8 cellular contexts compared by ENCODE assay signal in the genomic region with DNA sequence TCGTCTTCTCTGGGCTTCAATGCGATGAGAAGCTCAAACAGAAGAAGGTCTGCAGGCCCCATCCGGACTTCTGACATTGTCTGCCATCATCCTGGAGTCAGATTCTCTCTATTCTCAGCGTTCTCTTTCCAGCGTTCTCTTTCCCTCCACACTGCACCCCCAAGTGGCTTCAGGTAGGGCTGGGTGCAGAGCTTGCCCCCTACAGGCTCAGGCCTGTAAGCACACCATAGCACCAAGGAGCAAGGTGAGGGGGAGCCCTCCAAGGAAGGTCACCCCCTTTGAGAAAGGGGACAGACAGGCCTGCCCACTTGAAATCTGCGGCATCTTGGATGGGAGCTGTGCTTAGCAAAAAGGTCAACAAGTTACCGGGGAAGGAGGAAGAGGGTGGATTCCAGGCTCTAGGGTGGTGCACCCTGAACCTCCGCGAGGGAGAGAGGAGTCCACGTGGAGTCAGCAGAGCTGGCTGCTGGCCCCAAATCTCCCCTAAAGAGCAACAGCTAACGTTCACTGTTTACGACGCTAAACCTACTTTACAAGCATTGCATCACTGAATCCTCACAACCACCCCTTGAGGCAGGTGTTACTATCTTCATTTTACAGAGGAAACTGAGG. TPM values are rescaled to one million over a fixed set of nuclear protein-coding genes. Genes with fewer than 3 reads are reported as not detected.
DNase-seq lines count a peak whose midpoint lies in the region; ATAC-seq and TF ChIP-seq lines count a peak whose summit lies in the region.

No MANE protein-coding gene starts in this region.

- H3K9me3 ChIP-seq in A673 (ENCODE audit: low read depth, low read length, poor library complexity, severe bottlenecking) (no peaks in the 10 kb centered on the region), Karpas-422 (ENCODE audit: low read length) (no peaks in the 10 kb centered on the region)

- no TSS peak for BruUV-seq in A673 (replicated peaks; lab: Mats Ljungman, UMichigan)

- no peak overlapping the region for H3K9ac ChIP-seq in Karpas-422 (ENCODE audit: low read length)

- H2AFZ ChIP-seq in Karpas-422 (ENCODE audit: low read length) = no peak overlapping the region

- ATAC-seq in HG03095 (IDR thresholded peaks at IDR 0.05; ENCODE audit: unreplicated experiment) = no peak

- POLR2A ChIA-PET in A673 (lab: Charles Lee; ENCODE audit: low non-redundant PET) = no interaction called here

- H3K9me2 ChIP-seq in Karpas-422 (replicated peaks; ENCODE audit: insufficient read depth, low read length) = no peaks in the 10 kb centered on the region

- intact Hi-C loops in A673 (cut with micrococcal nuclease; ENCODE audit: unreplicated experiment) = no loop called here

- TF ChIP-seq CTCF in A673 (conservative IDR thresholded peaks at IDR 0.05; ENCODE audit: low read depth, low read length) = peak; percentile 83
- TF ChIP-seq CTCF in GM13977 (IDR thresholded peaks at IDR 0.05; ENCODE audit: extremely low read depth, insufficient read depth, missing control alignments) = peak; percentile 83

- in situ Hi-C loops in GM13977 (cut with MboI; ENCODE audit: low pct_unique_long_range_greater_than_20kb, low sequenced_read_pairs, unreplicated experiment) = no loop called here
- in situ Hi-C loops in KBM-7 (cut with MboI; ENCODE audit: low pct_unique_long_range_greater_than_20kb, low sequenced_read_pairs) = no loop called here

- no peaks in the 10 kb centered on the region for H3K36me3 ChIP-seq in A673 (ENCODE audit: insufficient read depth, low read length, poor library complexity, severe bottlenecking)
- H3K36me3 ChIP-seq in Karpas-422 (ENCODE audit: insufficient read depth, low read length) = peaks cover 69% of the 10 kb centered on the region

- DNase-seq in A673 (ENCODE audit: low spot score) (peak; percentile 37), GM13977 (ENCODE audit: low spot score) (no peak), Karpas-422 (peak; percentile 72), astrocyte of the hippocampus (ENCODE audit: low read depth, low spot score) (peak; percentile 27), left kidney (ENCODE audit: low read depth, low spot score) (peak; percentile 53), KBM-7 (no peak), NCI-H128 (lab: John Stamatoyannopoulos, UW; ENCODE audit: unreplicated experiment) (no peak)

- H3K4me3 ChIP-seq in A673 (ENCODE audit: low read depth, low read length, poor library complexity, severe bottlenecking) = no peak overlapping the region
- no peak overlapping the region for H3K4me3 ChIP-seq in Karpas-422 (ENCODE audit: low read length)

- H4K20me1 ChIP-seq in Karpas-422 (ENCODE audit: insufficient read depth, low read depth, low read length) = 0 out of 2 replicates have a peak, but pooled peaks cover 5% of the 10 kb centered on the region

- H3K4me1 ChIP-seq in A673 (ENCODE audit: insufficient read depth, low read length, poor library complexity, severe bottlenecking) (no peaks in the 10 kb centered on the region), Karpas-422 (ENCODE audit: low read length) (peaks cover 12% of the 10 kb centered on the region)

- H3K27ac ChIP-seq in A673 (ENCODE audit: low read depth, low read length, poor library complexity, severe bottlenecking) = no peak overlapping the region
- H3K27ac ChIP-seq in Karpas-422 (ENCODE audit: low read length) = no peak overlapping the region

- H3K79me2 ChIP-seq in Karpas-422 (ENCODE audit: low read length) = peaks cover 13% of the 10 kb centered on the region; the same call in 1 of the 2 replicates

- no peak overlapping the region for H3K4me2 ChIP-seq in Karpas-422 (ENCODE audit: low read depth, low read length, poor library complexity, severe bottlenecking)

- CTCF ChIA-PET in A673 (lab: Charles Lee) = interaction anchor here (1.6 to 2.6 kb wide), 2 partner anchors 67 to 117 kb away, joined by 3 to 9 read pairs; no protein-coding TSS in a partner anchor

- H3K27me3 ChIP-seq in A673 (replicated peaks; ENCODE audit: insufficient read depth, low read depth, low read length, poor library complexity) (no peaks in the 10 kb centered on the region), Karpas-422 (ENCODE audit: low read length) (no peaks in the 10 kb centered on the region)

RNA-seq across cellular contexts. Expression of gene GPX3, which starts 27.5 kb away (rescaled TPM):
- total RNA-seq in A673 (2021) = 0.19 and 0.24 TPM in 2 replicates
- not detected in 2 replicates for total RNA-seq in Karpas-422 (2014; rRNA removed; shearing (Covaris generic); ENCODE audit: low replicate concordance)

RNA-seq across cellular contexts. Expression of gene TNIP1, which starts 32.9 kb away (rescaled TPM):
- total RNA-seq in A673 (2021) = 33.3 and 37.3 TPM in 2 replicates
- 106 and 205 TPM in 2 replicates for total RNA-seq in Karpas-422 (2014; rRNA removed; shearing (Covaris generic); ENCODE audit: low replicate concordance)

Comparison
In these comparisons a context has a peak if more than half of its experiments do, and no peak if none do; other contexts are left out.
1. DNase-seq: peak in A673 (single experiment), Karpas-422 (single experiment), astrocyte of the hippocampus (single experiment) and left kidney (single experiment); none in GM13977 (single experiment), KBM-7 (single experiment) and NCI-H128 (single experiment).